In the genomic region with DNA sequence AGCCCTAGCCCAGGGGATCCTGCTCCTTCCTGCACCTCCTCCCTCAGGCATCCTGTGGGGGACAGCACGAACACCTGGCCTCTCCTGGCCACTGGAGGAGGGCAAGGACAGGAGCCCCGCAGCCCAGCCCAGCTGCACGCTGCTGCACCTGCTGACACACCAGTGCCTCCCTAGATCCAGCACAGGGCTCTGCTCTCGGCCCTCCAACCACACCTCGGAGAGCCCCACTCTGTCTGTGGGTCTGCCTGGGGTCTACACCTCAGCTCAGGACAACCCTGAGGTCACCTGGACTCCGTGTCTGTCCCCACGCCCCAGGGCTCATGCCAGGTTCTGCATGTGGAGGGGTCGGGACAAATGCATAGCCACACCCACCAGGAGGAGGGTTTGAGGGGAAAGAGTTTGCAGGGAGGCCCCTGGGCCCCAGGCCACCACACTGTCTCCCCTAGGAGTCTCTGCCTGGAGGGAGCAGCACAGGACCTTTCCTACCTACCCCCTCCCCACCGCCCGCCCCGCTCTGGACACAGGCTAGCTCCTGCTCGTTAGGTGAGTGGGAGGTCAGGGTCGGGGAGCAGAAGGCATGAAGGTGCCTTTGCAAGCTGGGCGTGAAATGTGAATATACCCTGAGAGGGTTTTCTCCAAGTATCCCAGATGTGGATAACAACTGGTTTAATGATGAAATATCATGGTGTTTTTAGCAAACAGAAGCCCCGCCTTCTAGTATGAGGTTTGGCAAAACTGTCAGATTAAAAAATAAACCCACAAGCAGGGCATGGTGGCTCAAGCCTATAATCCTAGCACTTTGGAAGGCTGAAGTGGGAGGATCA, we compare ENCODE assay signal across 7 cellular contexts. TPM values are rescaled to one million over a fixed set of nuclear protein-coding genes. Genes with fewer than 3 reads are reported as not detected.
DNase-seq lines count a peak whose midpoint lies in the region; ATAC-seq, FAIRE-seq and TF ChIP-seq lines count a peak whose summit lies in the region.

No MANE protein-coding gene starts in this region.

- ATAC-seq in CD4-positive, CD25-positive, alpha-beta regulatory T cell (ENCODE audit: low read depth in 2 of 2): no peak
- ATAC-seq in naive thymus-derived CD4-positive, alpha-beta T cell: no peak
- no peak for ATAC-seq in HG03520 (IDR thresholded peaks at IDR 0.05; ENCODE audit: unreplicated experiment)

- H3K4me1 Mint-ChIP-seq in CD4-positive, CD25-positive, alpha-beta regulatory T cell: peaks cover 0 to 6% (median 4%) of the 10 kb centered on the region in 4 donors
- peaks cover 3 to 26% (median 13%) of the 10 kb centered on the region in 7 donors for H3K4me1 Mint-ChIP-seq in naive thymus-derived CD4-positive, alpha-beta T cell

- TF ChIP-seq POLR2A in GM12892 (IDR thresholded peaks at IDR 0.05; ENCODE audit: low read depth, low read length): no peak

- H3K27ac ChIP-seq in CD4-positive, CD25-positive, alpha-beta regulatory T cell (ENCODE audit: insufficient read depth, low read length, poor library complexity, severe bottlenecking): no peak overlapping the region
- H3K27ac ChIP-seq in naive thymus-derived CD4-positive, alpha-beta T cell (ENCODE audit: low read depth, low read length): no peak overlapping the region

- no peaks in the 10 kb centered on the region for H3K27me3 Mint-ChIP-seq in CD4-positive, CD25-positive, alpha-beta regulatory T cell
- H3K27me3 Mint-ChIP-seq in naive thymus-derived CD4-positive, alpha-beta T cell: no peaks in the 10 kb centered on the region

- FAIRE-seq in GM12892 (lab: Jason Lieb, UNC): no peak
- no peak for FAIRE-seq in D721Med (lab: Jason Lieb, UNC)

- H3K4me3 Mint-ChIP-seq in CD4-positive, CD25-positive, alpha-beta regulatory T cell: peak overlapping the region in 1 of 4 donors; percentile 43
- peak overlapping the region in 2 of 10 donors; percentile 13 to 46 for H3K4me3 Mint-ChIP-seq in naive thymus-derived CD4-positive, alpha-beta T cell

- H3K9me3 ChIP-seq in CD4-positive, CD25-positive, alpha-beta regulatory T cell (ENCODE audit: control insufficient read depth in 2 of 2, low read length in 2 of 2): no peaks in the 10 kb centered on the region
- no peaks in the 10 kb centered on the region for H3K9me3 ChIP-seq in adipocyte (ENCODE audit: control insufficient read depth, low read length)
- no peaks in the 10 kb centered on the region for H3K9me3 ChIP-seq in naive thymus-derived CD4-positive, alpha-beta T cell (ENCODE audit: control insufficient read depth in 2 of 3, low read length in 3 of 3)

- H3K9ac ChIP-seq in adipocyte (ENCODE audit: low read length): peak overlapping the region; percentile 48

- intact Hi-C loops in naive thymus-derived CD4-positive, alpha-beta T cell (cut with micrococcal nuclease): loop anchor here (2.0 to 5.0 kb wide), 2 partner anchors 247 kb away; no protein-coding TSS in a partner anchor

- peaks cover 0 to 8% (median 0%) of the 10 kb centered on the region in 7 donors for H3K9me3 Mint-ChIP-seq in CD4-positive, CD25-positive, alpha-beta regulatory T cell
- H3K9me3 Mint-ChIP-seq in naive thymus-derived CD4-positive, alpha-beta T cell: peaks cover 0 to 10% (median 0%) of the 10 kb centered on the region in 11 donors

- H3K4me3 ChIP-seq in CD4-positive, CD25-positive, alpha-beta regulatory T cell (ENCODE audit: low read depth, low read length): no peak overlapping the region
- no peak overlapping the region for H3K4me3 ChIP-seq in H7 (ENCODE audit: insufficient read depth, low read depth, low read length)
- no peak overlapping the region for H3K4me3 ChIP-seq in adipocyte (ENCODE audit: low read length)
- H3K4me3 ChIP-seq in naive thymus-derived CD4-positive, alpha-beta T cell (ENCODE audit: low read length): no peak overlapping the region

- H3K27ac Mint-ChIP-seq in CD4-positive, CD25-positive, alpha-beta regulatory T cell: peak overlapping the region in 2 of 3 donors; percentile 20 to 69
- H3K27ac Mint-ChIP-seq in naive thymus-derived CD4-positive, alpha-beta T cell: peak overlapping the region in 5 of 9 donors; percentile 14 to 46 (median 33)

- peaks cover 5% of the 10 kb centered on the region for H3K4me1 ChIP-seq in CD4-positive, CD25-positive, alpha-beta regulatory T cell (ENCODE audit: control insufficient read depth, insufficient read depth, low read length, poor library complexity, severe bottlenecking)
- peaks cover 22% of the 10 kb centered on the region for H3K4me1 ChIP-seq in adipocyte (ENCODE audit: control insufficient read depth, insufficient read depth, low read length)
- peaks cover 5 to 6% of the 10 kb centered on the region in 2 donors for H3K4me1 ChIP-seq in naive thymus-derived CD4-positive, alpha-beta T cell (ENCODE audit: control insufficient read depth in 2 of 2, insufficient read depth in 2 of 2, low read length in 2 of 2)

- no peaks in the 10 kb centered on the region for H3K27me3 ChIP-seq in CD4-positive, CD25-positive, alpha-beta regulatory T cell (ENCODE audit: control insufficient read depth, insufficient read depth, low read length)
- H3K27me3 ChIP-seq in H7 (ENCODE audit: control insufficient read depth, insufficient read depth, low read length) (no peaks in the 10 kb centered on the region), adipocyte (replicated peaks; ENCODE audit: control insufficient read depth, insufficient read depth, low read length) (no peaks in the 10 kb centered on the region)
- H3K27me3 ChIP-seq in naive thymus-derived CD4-positive, alpha-beta T cell (ENCODE audit: control insufficient read depth in 2 of 2, insufficient read depth in 2 of 2, low read length in 2 of 2): no peaks in the 10 kb centered on the region

- CTCF ChIA-PET in naive thymus-derived CD4-positive, alpha-beta T cell (lab: Charles Lee): interaction anchor here (1.2 kb wide), 1 partner anchor 56 kb away, joined by 3 read pairs; no protein-coding TSS in a partner anchor

- no peak for DNase-seq in CD4-positive, CD25-positive, alpha-beta regulatory T cell
- DNase-seq in H7: peak; percentile 77
- peak; percentile 52 for DNase-seq in adipocyte (ENCODE audit: low read depth)
- peak in 1 of 9 donors; percentile 5 for DNase-seq in naive thymus-derived CD4-positive, alpha-beta T cell
- DNase-seq in GM12892 (ENCODE audit: insufficient read length): no peak
- no peak for DNase-seq in D721Med (ENCODE audit: insufficient read length, low spot score)

- peaks cover 5% of the 10 kb centered on the region for H3K36me3 Mint-ChIP-seq in CD4-positive, CD25-positive, alpha-beta regulatory T cell
- peaks cover 0 to 7% (median 0%) of the 10 kb centered on the region in 5 donors for H3K36me3 Mint-ChIP-seq in naive thymus-derived CD4-positive, alpha-beta T cell

- no peak for TF ChIP-seq CTCF in D721Med (IDR thresholded peaks at IDR 0.05; ENCODE audit: insufficient read depth, missing control alignments)

- no peaks in the 10 kb centered on the region for H3K36me3 ChIP-seq in CD4-positive, CD25-positive, alpha-beta regulatory T cell (ENCODE audit: control insufficient read depth, insufficient read depth, low read length)
- H3K36me3 ChIP-seq in H7 (replicated peaks; ENCODE audit: control insufficient read depth, insufficient read depth, low read length) (no peaks in the 10 kb centered on the region), adipocyte (ENCODE audit: control insufficient read depth, insufficient read depth, low read length, severe bottlenecking) (no peaks in the 10 kb centered on the region)
- H3K36me3 ChIP-seq in naive thymus-derived CD4-positive, alpha-beta T cell (ENCODE audit: control insufficient read depth in 2 of 3, insufficient read depth in 3 of 3, low read length in 3 of 3): no peaks in the 10 kb centered on the region

- POLR2A ChIA-PET in naive thymus-derived CD4-positive, alpha-beta T cell (lab: Charles Lee): interaction anchor here (1.3 kb wide), 1 partner anchor 57 kb away, joined by 4 read pairs; no protein-coding TSS in a partner anchor

RNA-seq across cellular contexts. Expression of a gene that starts 7.2 kb away (rescaled TPM):
- total RNA-seq in CD4-positive, CD25-positive, alpha-beta regulatory T cell: 10.9 TPM
- polyA plus RNA-seq in CD4-positive, CD25-positive, alpha-beta regulatory T cell: 1 to 10 TPM in 1 of 4 donors, under 1 TPM in 3; 0.56 to 1.4 (median 0.87) TPM
- 14.3 and 15.3 TPM in 2 replicates for total RNA-seq in H7 (2014; rRNA removed; shearing (Covaris generic))
- 10 to 100 TPM in 4 of 5 experiments, 1 to 10 TPM in 1; 9.1 to 22.2 (median 12.1) TPM for total RNA-seq in naive thymus-derived CD4-positive, alpha-beta T cell
- 1 to 10 TPM; 1.5 to 3.6 TPM for polyA plus RNA-seq in naive thymus-derived CD4-positive, alpha-beta T cell
- polyA plus RNA-seq in GM12892 (2012; ENCODE audit: missing spikeins): not detected

RNA-seq across cellular contexts. Expression of a gene that starts 57.9 kb away (rescaled TPM):
- 2.6 TPM for total RNA-seq in CD4-positive, CD25-positive, alpha-beta regulatory T cell
- 1 to 10 TPM in 3 of 4 donors, under 1 TPM in 1; 0.67 to 3.3 (median 2.2) TPM for polyA plus RNA-seq in CD4-positive, CD25-positive, alpha-beta regulatory T cell
- 4.0 and 5.7 TPM in 2 replicates for total RNA-seq in H7 (2014; rRNA removed; shearing (Covaris generic))
- total RNA-seq in naive thymus-derived CD4-positive, alpha-beta T cell: 10 to 100 TPM in 1 of 5 experiments, 1 to 10 TPM in 4; 3.4 to 10.8 (median 7.1) TPM
- polyA plus RNA-seq in naive thymus-derived CD4-positive, alpha-beta T cell: 1 to 10 TPM; 1.8 to 4.9 TPM
- polyA plus RNA-seq in GM12892 (2012; ENCODE audit: missing spikeins): 6.3 TPM

Comparison
In these comparisons a context has a peak if more than half of its experiments do, and no peak if none do; other contexts are left out.
1. DNase-seq: peak in H7 (single experiment) and adipocyte (single experiment); none in CD4-positive, CD25-positive, alpha-beta regulatory T cell (0 of 3), GM12892 (single experiment) and D721Med (single experiment).